ENCODE assay signal across 8 cellular contexts in the genomic region with DNA sequence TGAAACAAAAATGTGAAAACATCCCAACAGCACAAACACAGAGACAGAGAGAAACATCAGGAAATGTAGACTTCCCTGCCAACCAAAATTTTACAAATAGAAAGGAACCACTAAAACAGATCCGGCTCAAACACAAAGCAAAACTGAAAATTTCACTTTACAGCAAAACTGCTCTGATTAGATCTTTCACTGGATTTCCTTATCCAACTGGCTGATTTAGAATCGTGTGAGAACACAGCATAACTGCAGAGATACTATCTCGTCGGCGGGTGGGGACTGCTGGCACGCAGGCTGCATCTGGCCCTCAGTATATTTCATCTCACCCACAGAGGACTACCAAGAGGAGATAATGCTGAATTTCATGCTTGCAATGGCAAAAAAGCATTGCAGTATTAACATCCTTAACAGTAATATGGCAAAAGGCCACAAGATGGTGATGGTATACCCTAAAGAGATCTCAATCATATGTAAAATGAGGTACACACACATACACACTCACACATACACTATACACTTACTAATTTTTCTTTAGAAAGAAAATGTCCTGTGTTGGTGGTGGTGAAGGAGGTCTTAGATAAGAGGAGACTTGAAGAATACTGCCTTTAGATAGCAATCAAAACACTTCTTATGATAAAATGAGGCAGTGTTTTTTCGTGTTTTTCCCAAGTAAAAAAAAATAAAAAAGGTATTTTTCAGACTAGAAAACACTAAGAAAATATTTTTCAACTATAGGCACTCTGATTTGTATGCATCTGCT. TPM values are rescaled to one million over a fixed set of nuclear protein-coding genes. Genes with fewer than 3 reads are reported as not detected.
DNase-seq lines count a peak whose midpoint lies in the region; ATAC-seq and TF ChIP-seq lines count a peak whose summit lies in the region.

No MANE protein-coding gene starts in this region.

- 0 out of 2 replicates have a peak, but pooled peaks cover 3% of the 10 kb centered on the region for H3K4me1 ChIP-seq in MM.1S (ENCODE audit: low read length)

- H3K9me3 ChIP-seq in MM.1S (replicated peaks; ENCODE audit: insufficient read depth, low read length): no peaks in the 10 kb centered on the region

- no peaks in the 10 kb centered on the region for H3K9me2 ChIP-seq in MM.1S (replicated peaks; ENCODE audit: insufficient read depth, low read length)

- H3K4me3 Mint-ChIP-seq in T-cell: peak overlapping the region; percentile 48 to 68 (median 67)

- H3K9me3 Mint-ChIP-seq in T-cell: no peaks in the 10 kb centered on the region

- no peaks in the 10 kb centered on the region for H4K20me1 ChIP-seq in MM.1S (ENCODE audit: insufficient read depth, low read length)

- no peaks in the 10 kb centered on the region for H3K27me3 Mint-ChIP-seq in T-cell

- peak overlapping the region; percentile 88 to 90 for H3K27ac Mint-ChIP-seq in T-cell

- H3K4me3 ChIP-seq in HFF-Myc (replicated peaks; ENCODE audit: low read depth, low read length) (peak overlapping the region; percentile 7; the same call in 1 of the 2 replicates), MM.1S (ENCODE audit: low read length) (peak overlapping the region; percentile 53)

- H3K4me1 Mint-ChIP-seq in T-cell: peaks cover 10 to 15% (median 11%) of the 10 kb centered on the region in 3 donors

- in situ Hi-C loops in T47D (cut with HindIII; ENCODE audit: low pct_unique_long_range_greater_than_20kb, low sequenced_read_pairs): no loop called here

- peak; percentile 46 for TF ChIP-seq CTCF in HFF-Myc (IDR thresholded peaks at IDR 0.05; ENCODE audit: low read depth, low read length, missing control alignments)
- TF ChIP-seq CTCF in MM.1S (IDR thresholded peaks at IDR 0.05; ENCODE audit: low read length): peak; percentile 83

- peak overlapping the region; percentile 54 for H2AFZ ChIP-seq in MM.1S (ENCODE audit: low read length)

- peak; percentile 88 to 98 (median 96) for ATAC-seq in T-cell (replicated peaks in 1 of 4)

- POLR2A ChIA-PET in T-cell (lab: Charles Lee): no interaction called here

- H3K27ac ChIP-seq in MM.1S (ENCODE audit: low read length): peak overlapping the region; percentile 34; the same call in 1 of the 2 replicates

- H3K36me3 Mint-ChIP-seq in T-cell: no peaks in the 10 kb centered on the region

- H3K9ac ChIP-seq in MM.1S (ENCODE audit: low read length): peak overlapping the region; percentile 18; the same call in 1 of the 2 replicates

- no peaks in the 10 kb centered on the region for H3K79me2 ChIP-seq in MM.1S (ENCODE audit: low read length)

- peak overlapping the region; percentile 65 for H3K4me2 ChIP-seq in MM.1S (ENCODE audit: low read depth, low read length)

- no peaks in the 10 kb centered on the region for H3K36me3 ChIP-seq in MM.1S (replicated peaks; ENCODE audit: insufficient read depth, low read length)

- H3K27me3 ChIP-seq in MM.1S (replicated peaks; ENCODE audit: insufficient read depth, low read length): no peaks in the 10 kb centered on the region

- CTCF ChIA-PET in T-cell (lab: Charles Lee): interaction anchor here (1.8 to 2.6 kb wide), 3 partner anchors 97 to 98 kb away, joined by 8 to 21 read pairs (median 11); no protein-coding TSS in a partner anchor

- DNase-seq in activated naive CD4-positive, alpha-beta T cell treated with Interleukin-2 at 50 U/mL for 16 hours: peak; percentile 57
- no peak for DNase-seq in activated naive CD4-positive, alpha-beta T cell (lab: John Stamatoyannopoulos, UW)
- DNase-seq in HFF-Myc (ENCODE audit: extremely low read depth, low read depth) (peak; percentile 67), MM.1S (peak; percentile 88), T-cell (peak in 28 of 34 experiments; percentile 3 to 74 (median 14)), T47D (ENCODE audit: low read depth in 1 of 2, low spot score in 1 of 2) (peak; percentile 21 to 72), kidney glomerular epithelial cell (lab: John Stamatoyannopoulos, UW) (peak; percentile 60)
- peak; percentile 9 to 30 for DNase-seq in stimulated activated CD4-positive, alpha-beta T cell treated with anti-CD3 and anti-CD28 coated beads, Interleukin-4, amount 100 ng/mL, for 4 hours

- H3F3A ChIP-seq in MM.1S (ENCODE audit: insufficient read depth, low read length): peaks cover 8% of the 10 kb centered on the region; the same call in 1 of the 2 replicates

RNA-seq across cellular contexts. Expression of a gene that starts 10.6 kb away (rescaled TPM):
- total RNA-seq in T-cell: 10 to 100 TPM in 4 of 5 donors, 1 to 10 TPM in 1; 8.6 to 20.2 (median 16.7) TPM

RNA-seq across cellular contexts. Expression of a gene that starts 36.8 kb away (rescaled TPM):
- 10 to 100 TPM; 15.1 to 35.1 (median 19.8) TPM for total RNA-seq in T-cell

Comparison
In these comparisons a context has a peak if more than half of its experiments do, and no peak if none do; other contexts are left out.
1. DNase-seq: peak in activated naive CD4-positive, alpha-beta T cell treated with Interleukin-2 at 50 U/mL for 16 hours (single experiment), HFF-Myc (single experiment), MM.1S (single experiment), T-cell (28 of 34), T47D (2 of 2), kidney glomerular epithelial cell (single experiment) and stimulated activated CD4-positive, alpha-beta T cell treated with anti-CD3 and anti-CD28 coated beads, Interleukin-4, amount 100 ng/mL, for 4 hours (2 of 2); none in activated naive CD4-positive, alpha-beta T cell (0 of 4).